Comparison of ENCODE assay signal across 8 cellular contexts in genomic region chr21:33360871-33361602, GRCh38. TPM values are rescaled to one million over a fixed set of nuclear protein-coding genes. Genes with fewer than 3 reads are reported as not detected.
DNase-seq lines count a peak whose midpoint lies in the region; TF ChIP-seq lines count a peak whose summit lies in the region.

No MANE protein-coding gene starts in this region.

- peaks cover 3% of the 10 kb centered on the region for H3K27me3 Mint-ChIP-seq in type B pancreatic cell

- intact Hi-C loops in head of caudate nucleus (cut with DNase I) (loop anchor here (5.0 to 10.0 kb wide), 2 partner anchors 96 to 159 kb away; partner anchors contain the start of gene IL10RB), posterior cingulate gyrus (cut with DNase I) (loop anchor here (1.0 to 2.0 kb wide), 2 partner anchors 84 to 161 kb away; no protein-coding TSS in a partner anchor)

- H3K36me3 ChIP-seq in HEK293 (ENCODE audit: control insufficient read depth in 2 of 2, insufficient read depth in 1 of 2, low read length in 2 of 2): peaks cover 4 to 11% of the 10 kb centered on the region in 2 experiments
- H3K36me3 ChIP-seq in SK-N-SH (replicated peaks in 1 of 2; ENCODE audit: control insufficient read depth in 1 of 2, insufficient read depth in 2 of 2, low read length in 1 of 2): peaks cover 5 to 11% of the 10 kb centered on the region in 2 experiments

- H3F3A ChIP-seq in SK-N-SH (replicated peaks; ENCODE audit: insufficient read depth): peaks cover 28% of the 10 kb centered on the region

- POLR2A ChIA-PET in HEK293 (lab: Yijun Ruan, JAX) (interaction anchor here (0.5 to 2.0 kb wide), 7 partner anchors 20 to 641 kb away, joined by 3 to 14 read pairs (median 4); partner anchors contain the start of genes IFNAR1 and TMEM50B), SK-N-SH (lab: Yijun Ruan, JAX) (interaction anchor here (1.0 to 1.1 kb wide), 2 partner anchors 36 to 161 kb away, joined by 3 to 4 read pairs; partner anchors contain the start of gene IFNAR1)

- H3K4me3 ChIP-seq in HEK293 (ENCODE audit: low read depth, low read length) (no peak overlapping the region; the same call in 1 of the 2 replicates), NB4 (ENCODE audit: low read depth, low read length) (peak overlapping the region; percentile 45), SK-N-SH (ENCODE audit: low read depth in 2 of 2, low read length in 1 of 2) (peak overlapping the region; percentile 21 to 29; a peak in 2 of 4 replicates)

- TF ChIP-seq EP300 in SK-N-SH (IDR thresholded peaks at IDR 0.05; ENCODE audit: borderline replicate concordance in 1 of 2, low read depth in 1 of 2, low read length in 1 of 2): peak in 1 of 2 experiments; percentile 22; a peak in 1 of 4 replicates

- H3K27ac ChIP-seq in HEK293 (ENCODE audit: extremely low read depth, low read depth, low read length) (no peak overlapping the region), SK-N-SH (ENCODE audit: low read depth in 2 of 2, low read length in 1 of 2) (peak overlapping the region; percentile 56 to 87; a peak in 3 of 4 replicates)

- peaks cover 4% of the 10 kb centered on the region for H3K9me3 Mint-ChIP-seq in type B pancreatic cell

- peaks cover 5% of the 10 kb centered on the region for H3K36me3 Mint-ChIP-seq in type B pancreatic cell

- peak overlapping the region; percentile 78 for H3K4me3 Mint-ChIP-seq in type B pancreatic cell

- H4K20me1 ChIP-seq in SK-N-SH (ENCODE audit: insufficient read depth): no peaks in the 10 kb centered on the region

- no peaks in the 10 kb centered on the region for H3K9me2 ChIP-seq in SK-N-SH

- H3K9me3 ChIP-seq in HEK293 (ENCODE audit: control insufficient read depth, insufficient read depth, low read depth, low read length) (no peaks in the 10 kb centered on the region), SK-N-SH (no peaks in the 10 kb centered on the region)

- no peak for TF ChIP-seq POLR2A in NB4 (IDR thresholded peaks at IDR 0.05; ENCODE audit: extremely low read depth, insufficient read length)

- 19% methylated on average over 14 of the region's 14 CpGs for WGBS in SK-N-SH (ENCODE audit: low lambda C conversion rate)

- no peaks in the 10 kb centered on the region for H3K27me3 ChIP-seq in SK-N-SH (ENCODE audit: insufficient read depth)

- H3K4me2 ChIP-seq in SK-N-SH: peak overlapping the region; percentile 67

- peak; percentile 63 for TF ChIP-seq RAD21 in SK-N-SH (IDR thresholded peaks at IDR 0.05; ENCODE audit: low read length)

- H3K4me1 Mint-ChIP-seq in type B pancreatic cell (ENCODE audit: unreplicated experiment): peaks cover 14% of the 10 kb centered on the region

- no peaks in the 10 kb centered on the region for H3K79me2 ChIP-seq in SK-N-SH (ENCODE audit: insufficient read depth)

- CTCF ChIA-PET in HEK293 (lab: Yijun Ruan, JAX): interaction anchor here (0.5 to 5.9 kb wide), 62 partner anchors 9 to 1436 kb away, joined by 3 to 107 read pairs (median 5); partner anchors contain the start of genes IFNAR1 and IL10RB
- CTCF ChIA-PET in SK-N-SH (lab: Yijun Ruan, JAX): interaction anchor here (0.7 to 4.3 kb wide), 56 partner anchors 8 to 731 kb away, joined by 3 to 64 read pairs (median 6); partner anchors contain the start of genes IFNAR1, IFNAR2, IL10RB and TMEM50B

- peak overlapping the region; percentile 11; the same call in 1 of the 2 replicates for H3K9ac ChIP-seq in SK-N-SH

- H2AFZ ChIP-seq in SK-N-SH (ENCODE audit: low read depth): no peak overlapping the region

- H3K27ac Mint-ChIP-seq in type B pancreatic cell: peak overlapping the region; percentile 78

- peak; percentile 72 for DNase-seq in ELR (ENCODE audit: low read depth)
- peak; percentile 80 for DNase-seq in NB4 (ENCODE audit: low read depth)
- DNase-seq in SK-N-SH: peak; percentile 71
- peak; percentile 88 for DNase-seq in activated naive CD4-positive, alpha-beta T cell treated with anti-CD3 and anti-CD28 coated beads, Interleukin-2, amount 50 U/mL, for 16 hours
- DNase-seq in head of caudate nucleus: peak; percentile 66 to 93 (median 84)
- DNase-seq in posterior cingulate gyrus: peak; percentile 42 to 94 (median 76)
- peak; percentile 76 for DNase-seq in type B pancreatic cell (ENCODE audit: extremely low spot score, unreplicated experiment)

- no peaks in the 10 kb centered on the region for H3K4me1 ChIP-seq in HEK293 (ENCODE audit: control insufficient read depth, insufficient read depth, low read length)
- peaks cover 14% of the 10 kb centered on the region in 2 experiments; a peak in 3 of 4 replicates for H3K4me1 ChIP-seq in SK-N-SH (ENCODE audit: control insufficient read depth in 1 of 2, insufficient read depth in 2 of 2, low read depth in 1 of 2, low read length in 1 of 2)

- peak; percentile 86 for TF ChIP-seq CTCF in HEK293 (tag by site-specific recombination; IDR thresholded peaks at IDR 0.05)
- TF ChIP-seq CTCF in NB4 (IDR thresholded peaks at IDR 0.05; ENCODE audit: low read depth, low read length): peak; percentile 94
- TF ChIP-seq CTCF in SK-N-SH (IDR thresholded peaks at IDR 0.05): peak; percentile 92
- peak; percentile 91 for TF ChIP-seq CTCF in type B pancreatic cell (conservative IDR thresholded peaks at IDR 0.05)

TF ChIP-seq in HEK293, 187 proteins besides CTCF, POLR2A, EP300 and RAD21 (continues in another document):
- TF ChIP-seq ZNF473 (tag by site-specific recombination; IDR thresholded peaks at IDR 0.05) (no peak), OSR2 (tag by site-specific recombination; IDR thresholded peaks at IDR 0.05) (no peak), ZNF596 (tag by site-specific recombination; IDR thresholded peaks at IDR 0.05) (no peak), ZNF140 (tag by site-specific recombination; IDR thresholded peaks at IDR 0.05) (no peak), ZNF202 (tag by site-specific recombination; IDR thresholded peaks at IDR 0.05; ENCODE audit: borderline replicate concordance) (no peak), ZBTB48 (tag by site-specific recombination; IDR thresholded peaks at IDR 0.05) (no peak), ZNF112 (tag by site-specific recombination; IDR thresholded peaks at IDR 0.05) (no peak), RBAK (tag by site-specific recombination; IDR thresholded peaks at IDR 0.05) (no peak), ZNF610 (tag by site-specific recombination; IDR thresholded peaks at IDR 0.05; ENCODE audit: borderline replicate concordance) (0 out of 2 replicates have a peak, but pooled peaks have one; percentile 27)
- TF ChIP-seq, protein P1, sequence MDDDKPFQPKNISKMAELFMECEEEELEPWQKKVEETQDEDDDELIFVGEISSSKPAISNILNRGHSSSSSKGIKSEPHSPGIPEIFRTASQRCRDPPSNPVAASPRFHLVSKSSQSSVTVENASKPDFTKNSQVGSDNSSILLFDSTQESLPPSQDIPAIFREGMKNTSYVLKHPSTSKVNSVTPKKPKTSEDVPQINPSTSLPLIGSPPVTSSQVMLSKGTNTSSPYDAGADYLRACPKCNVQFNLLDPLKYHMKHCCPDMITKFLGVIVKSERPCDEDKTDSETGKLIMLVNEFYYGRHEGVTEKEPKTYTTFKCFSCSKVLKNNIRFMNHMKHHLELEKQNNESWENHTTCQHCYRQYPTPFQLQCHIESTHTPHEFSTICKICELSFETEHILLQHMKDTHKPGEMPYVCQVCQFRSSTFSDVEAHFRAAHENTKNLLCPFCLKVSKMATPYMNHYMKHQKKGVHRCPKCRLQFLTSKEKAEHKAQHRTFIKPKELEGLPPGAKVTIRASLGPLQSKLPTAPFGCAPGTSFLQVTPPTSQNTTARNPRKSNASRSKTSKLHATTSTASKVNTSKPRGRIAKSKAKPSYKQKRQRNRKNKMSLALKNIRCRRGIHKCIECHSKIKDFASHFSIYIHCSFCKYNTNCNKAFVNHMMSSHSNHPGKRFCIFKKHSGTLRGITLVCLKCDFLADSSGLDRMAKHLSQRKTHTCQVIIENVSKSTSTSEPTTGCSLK (tag by site-specific recombination; IDR thresholded peaks at IDR 0.05): no peak

TF ChIP-seq in SK-N-SH, 30 proteins besides CTCF, POLR2A, EP300 and RAD21:
- TF ChIP-seq, protein P2, sequence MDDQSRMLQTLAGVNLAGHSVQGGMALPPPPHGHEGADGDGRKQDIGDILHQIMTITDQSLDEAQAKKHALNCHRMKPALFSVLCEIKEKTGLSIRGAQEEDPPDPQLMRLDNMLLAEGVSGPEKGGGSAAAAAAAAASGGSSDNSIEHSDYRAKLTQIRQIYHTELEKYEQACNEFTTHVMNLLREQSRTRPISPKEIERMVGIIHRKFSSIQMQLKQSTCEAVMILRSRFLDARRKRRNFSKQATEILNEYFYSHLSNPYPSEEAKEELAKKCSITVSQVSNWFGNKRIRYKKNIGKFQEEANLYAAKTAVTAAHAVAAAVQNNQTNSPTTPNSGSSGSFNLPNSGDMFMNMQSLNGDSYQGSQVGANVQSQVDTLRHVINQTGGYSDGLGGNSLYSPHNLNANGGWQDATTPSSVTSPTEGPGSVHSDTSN (IDR thresholded peaks at IDR 0.05): no peak
- no peak for TF ChIP-seq USF1 (IDR thresholded peaks at IDR 0.05; ENCODE audit: borderline replicate concordance, low read depth)
- no peak for TF ChIP-seq SIN3A (IDR thresholded peaks at IDR 0.05; ENCODE audit: borderline replicate concordance, low read depth, low read length)
- TF ChIP-seq YY1 (IDR thresholded peaks at IDR 0.05; ENCODE audit: low read depth): 0 out of 2 replicates have a peak, but pooled peaks have one; percentile 31
- TF ChIP-seq SMC3 (IDR thresholded peaks at IDR 0.05; ENCODE audit: low read depth, low read length): peak; percentile 67
- TF ChIP-seq JUND (IDR thresholded peaks at IDR 0.05): peak; percentile 26; the same call in 1 of the 2 replicates
- peak; percentile 87 for TF ChIP-seq TCF12 (IDR thresholded peaks at IDR 0.05)
- 0 out of 2 replicates have a peak, but pooled peaks have one; percentile 14 for TF ChIP-seq RCOR1 (IDR thresholded peaks at IDR 0.05; ENCODE audit: low read length)
- TF ChIP-seq FOSL2 (IDR thresholded peaks at IDR 0.05; ENCODE audit: borderline replicate concordance, low read depth): peak; percentile 12; the same call in 1 of the 2 replicates
TF ChIP-seq in SK-N-SH: peak in this region for 6.

RNA-seq across cellular contexts. Expression of gene IFNAR1, which starts 36.3 kb away (rescaled TPM):
- polyA plus RNA-seq in SK-N-SH (2012; rRNA removed): 7.9 and 12.2 TPM in 2 replicates
- 14.6 and 17.7 TPM in 2 replicates for polyA plus RNA-seq in SK-N-SH (2012; cell fraction: cytosol; rRNA removed)
- polyA plus RNA-seq in SK-N-SH (2012; cell fraction: nucleus; rRNA removed): 2.5 and 5.2 TPM in 2 replicates
- total RNA-seq in type B pancreatic cell (ENCODE audit: low replicate concordance): 26.4 and 28.6 TPM in 2 replicates

RNA-seq across cellular contexts. Expression of gene IFNGR2, which starts 42.2 kb away (rescaled TPM):
- polyA plus RNA-seq in SK-N-SH (2012; rRNA removed): 92.4 and 126 TPM in 2 replicates
- 112 and 115 TPM in 2 replicates for polyA plus RNA-seq in SK-N-SH (2012; cell fraction: cytosol; rRNA removed)
- polyA plus RNA-seq in SK-N-SH (2012; cell fraction: nucleus; rRNA removed): 30.8 and 42.8 TPM in 2 replicates
- 39.0 and 40.4 TPM in 2 replicates for total RNA-seq in type B pancreatic cell (ENCODE audit: low replicate concordance)
